ENCODE assay signal across 1 cellular context in genomic region chr4:107999932-108000539, GRCh38.
TF ChIP-seq lines count a peak whose summit lies in the region.

No MANE protein-coding gene starts in this region.

TF ChIP-seq in K562, 482 proteins besides CTCF, POLR2A, EP300 and RAD21 (continued from another document and continues in another):
- TF ChIP-seq CREB3L1 (IDR thresholded peaks at IDR 0.05; ENCODE audit: borderline replicate concordance, low read depth): no peak
- no peak for TF ChIP-seq HMGN3 (IDR thresholded peaks at IDR 0.05; ENCODE audit: borderline replicate concordance, extremely low read depth, insufficient read length, low read depth, low read length)
- no peak for TF ChIP-seq KHSRP (IDR thresholded peaks at IDR 0.05)
- no peak for TF ChIP-seq NR2F6 (CRISPR knock-in tag; IDR thresholded peaks at IDR 0.05)
- no peak for TF ChIP-seq PHF20 (IDR thresholded peaks at IDR 0.05; ENCODE audit: partially characterized antibody)
- no peak for TF ChIP-seq SETDB1 (IDR thresholded peaks at IDR 0.05; ENCODE audit: low read length)
- TF ChIP-seq MAZ (CRISPR knock-in tag; conservative IDR thresholded peaks at IDR 0.05 in 1 of 2, IDR thresholded peaks at IDR 0.05 in 1 of 2): no peak
- no peak for TF ChIP-seq POLR3A (IDR thresholded peaks at IDR 0.05; ENCODE audit: borderline replicate concordance, extremely low read depth, insufficient read depth, insufficient read length)
- TF ChIP-seq BCLAF1 (IDR thresholded peaks at IDR 0.05; ENCODE audit: borderline replicate concordance in 1 of 2, control insufficient read depth in 1 of 2, low read depth in 2 of 2, low read length in 1 of 2): no peak
- TF ChIP-seq MBD1 (CRISPR knock-in tag; IDR thresholded peaks at IDR 0.05): no peak
- no peak for TF ChIP-seq ZBTB11 (CRISPR knock-in tag; IDR thresholded peaks at IDR 0.05)
- TF ChIP-seq ZBTB7A (IDR thresholded peaks at IDR 0.05; ENCODE audit: borderline replicate concordance, control insufficient read depth, low read depth, low read length): no peak
- no peak for TF ChIP-seq FOXK2 (conservative IDR thresholded peaks at IDR 0.05 in 1 of 2, IDR thresholded peaks at IDR 0.05 in 1 of 2; ENCODE audit: low read depth in 2 of 2)
- no peak for TF ChIP-seq ATF2 (CRISPR knock-in tag; IDR thresholded peaks at IDR 0.05)
- no peak for TF ChIP-seq ZNF324 (CRISPR knock-in tag; IDR thresholded peaks at IDR 0.05)
- TF ChIP-seq REST (CRISPR knock-in tag; IDR thresholded peaks at IDR 0.05; ENCODE audit: low read depth): no peak
- TF ChIP-seq ZNF79 (CRISPR knock-in tag; IDR thresholded peaks at IDR 0.05; ENCODE audit: low read depth): no peak
- peak; percentile 14; the same call in 1 of the 2 replicates for TF ChIP-seq TAL1 (IDR thresholded peaks at IDR 0.05)
- no peak for TF ChIP-seq MGA (IDR thresholded peaks at IDR 0.05)
- no peak for TF ChIP-seq SMAD2 (IDR thresholded peaks at IDR 0.05; ENCODE audit: low read depth, low read length)
- TF ChIP-seq ZC3H4 (CRISPR knock-in tag; IDR thresholded peaks at IDR 0.05; ENCODE audit: borderline replicate concordance): no peak
- no peak for TF ChIP-seq BHLHE40 (IDR thresholded peaks at IDR 0.05; ENCODE audit: low read length)
- no peak for TF ChIP-seq MCM3 (IDR thresholded peaks at IDR 0.05)
- TF ChIP-seq CHD2 (IDR thresholded peaks at IDR 0.05; ENCODE audit: low read depth, low read length): no peak
- TF ChIP-seq MEF2D (tag; conservative IDR thresholded peaks at IDR 0.05; ENCODE audit: low read depth): no peak
- TF ChIP-seq SAP30 (IDR thresholded peaks at IDR 0.05; ENCODE audit: borderline replicate concordance, insufficient read depth, low read depth, low read length, poor library complexity, severe bottlenecking): no peak
- no peak for TF ChIP-seq NFYB (IDR thresholded peaks at IDR 0.05; ENCODE audit: extremely low read depth, insufficient read length)
